Comparison of ENCODE assay signal across 18 cellular contexts in the genomic region with DNA sequence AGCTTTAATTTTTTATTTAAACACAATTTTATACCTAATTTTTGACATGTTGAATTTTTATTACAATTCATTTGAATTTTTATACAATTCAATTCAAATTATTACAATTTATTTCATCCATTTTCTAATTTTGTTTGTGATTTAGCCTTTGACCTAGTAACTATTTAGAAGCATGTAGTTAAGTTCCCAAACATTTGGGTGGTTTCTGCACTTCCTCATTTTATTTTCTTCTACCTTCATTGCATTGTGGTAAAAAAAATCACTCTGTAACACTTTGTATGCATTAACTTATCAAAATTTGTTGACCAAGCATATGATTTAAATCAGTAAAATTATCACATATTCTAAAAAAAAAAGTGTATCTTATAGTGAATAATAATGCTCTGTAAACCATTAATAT.
"Had no signal": no experiment of that assay in that cellular context is flagged by ENCODE, and none has a peak within 500 bp of the region (broad histone marks: within the 10 kb centered on the region; RNA-seq: fewer than 3 reads in every experiment).

No MANE protein-coding gene starts in this region.

- DNase-seq: effector memory CD4-positive, alpha-beta T cell; immature natural killer cell; left cardiac atrium; left ventricle myocardium inferior; lower lobe of right lung; mesendoderm; naive thymus-derived CD4-positive, alpha-beta T cell; psoas muscle; retina; right lobe of liver; stimulated activated CD4-positive, alpha-beta T cell treated with anti-CD3 and anti-CD28 coated beads, Interleukin-4, amount 100 ng/mL, for 1 hour; stimulated activated CD8-positive, alpha-beta memory T cell treated with anti-CD3 and anti-CD28 coated beads, Interleukin-4, amount 100 ng/mL, for 48 hours; stimulated activated naive CD8-positive, alpha-beta T cell treated with anti-CD3 and anti-CD28 coated beads, Interleukin-15, Interleukin-2, amounts not matched to agents 100 U/mL and 50 U/mL, for 24 hours; thyroid gland had no signal

- H3K36me3 ChIP-seq: left ventricle myocardium inferior, lower lobe of right lung, neutrophil, right lobe of liver, suprapubic skin, thyroid gland had no signal

- H3K4me1 ChIP-seq: left ventricle myocardium inferior, lower lobe of right lung, psoas muscle, right lobe of liver, suprapubic skin, thyroid gland had no signal

- H3K9me3 ChIP-seq: lower lobe of right lung, neutrophil, psoas muscle, right lobe of liver, suprapubic skin, thyroid gland had no signal

- H3K27ac ChIP-seq: left ventricle myocardium inferior, lower lobe of right lung, neutrophil, psoas muscle, right lobe of liver, suprapubic skin, thyroid gland had no signal

- H3K27me3 ChIP-seq: neutrophil, right lobe of liver, suprapubic skin, thyroid gland had no signal

- ATAC-seq: esophagus mucosa; left cardiac atrium; lower lobe of right lung; naive thymus-derived CD4-positive, alpha-beta T cell; psoas muscle; right lobe of liver; stimulated activated effector memory CD8-positive, alpha-beta T cell treated with anti-CD3 and anti-CD28 coated beads, Interleukin-12 subunit alpha, Interleukin-12 subunit beta, amount 100 ng/mL, for 72 hours; stimulated activated naive CD8-positive, alpha-beta T cell treated with anti-CD3 and anti-CD28 coated beads, Interleukin-15, Interleukin-2, amounts not matched to agents 100 U/mL and 50 U/mL, for 24 hours had no signal

- H3K4me3 ChIP-seq: left ventricle myocardium inferior, lower lobe of right lung, psoas muscle, right lobe of liver, suprapubic skin, thyroid gland had no signal
